In the genomic region with DNA sequence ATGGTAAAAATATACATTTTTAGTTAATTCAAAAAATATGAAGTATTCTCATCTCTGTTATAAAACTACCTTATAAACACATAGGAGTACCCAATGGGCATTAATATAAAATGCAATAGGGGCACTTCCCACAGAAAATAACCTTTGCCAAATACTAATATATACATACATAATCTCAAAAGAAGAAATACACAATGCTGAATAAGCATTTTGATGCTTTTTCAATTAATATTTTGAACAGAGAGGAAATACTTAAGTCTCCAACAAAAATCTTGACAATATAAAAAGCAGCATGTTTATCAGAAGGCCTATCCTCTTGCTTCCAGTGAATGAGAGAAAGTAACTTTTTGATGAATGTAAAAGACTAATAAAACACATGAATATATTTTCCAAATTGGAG, we compare ENCODE assay signal across 37 cellular contexts.
"Had no signal": no experiment of that assay in that cellular context is flagged by ENCODE, and none has a peak within 500 bp of the region (broad histone marks: within the 10 kb centered on the region; RNA-seq: fewer than 3 reads in every experiment).

No MANE protein-coding gene starts in this region.

- H3K36me3 Mint-ChIP-seq: activated CD4-positive, alpha-beta memory T cell treated with anti-CD3 and anti-CD28 coated beads for 36 hours; activated naive CD4-positive, alpha-beta T cell treated with anti-CD3 and anti-CD28 coated beads, Interleukin-2, amount 50 U/mL, for 24 hours; activated naive CD8-positive, alpha-beta T cell; activated naive CD8-positive, alpha-beta T cell treated with anti-CD3 and anti-CD28 coated beads, Interleukin-2, amount 10 ng/mL, durations not matched to agents 7 days and 5 days; brain had no signal

- H3K4me3 ChIP-seq: ascending aorta, cardiac muscle cell had no signal

- H3K4me1 ChIP-seq: ascending aorta had no signal

- H3K27me3 ChIP-seq: ascending aorta, cardiac muscle cell had no signal

- H3K27ac Mint-ChIP-seq: activated B cell treated with CpG ODN at 0.5 μM for 24 hours; activated CD4-positive, alpha-beta memory T cell treated with anti-CD3 and anti-CD28 coated beads for 36 hours; activated CD4-positive, alpha-beta T cell treated with anti-CD3 and anti-CD28 coated beads, Interleukin-2, amount 10 ng/mL, durations not matched to agents 24 days and 14 days; activated CD8-positive, alpha-beta T cell treated with anti-CD3 and anti-CD28 coated beads for 36 hours; activated naive CD4-positive, alpha-beta T cell treated with anti-CD3 and anti-CD28 coated beads, Interleukin-2, amount 10 ng/mL, durations not matched to agents 7 days and 5 days; activated naive CD4-positive, alpha-beta T cell treated with anti-CD3 and anti-CD28 coated beads, Interleukin-2, amount 50 U/mL, for 24 hours; activated naive CD8-positive, alpha-beta T cell; activated naive CD8-positive, alpha-beta T cell treated with anti-CD3 and anti-CD28 coated beads, Interleukin-2, amount 10 ng/mL, durations not matched to agents 7 days and 5 days; activated naive CD8-positive, alpha-beta T cell treated with anti-CD3 and anti-CD28 coated beads, Interleukin-2, amount 50 U/mL, for 24 hours; activated T-helper 2 cell treated with anti-CD3 and anti-CD28 coated beads, Interferon-gamma antibody, Interleukin-2, Interleukin-4, amounts not matched to agents 10 μg/mL and 5 μg/mL and 100 μg/mL, durations not matched to agents 14 hours and 24 hours and 36 hours; brain; T-helper 1 cell treated with Interleukin-12 subunit alpha and Interleukin-12 subunit beta and Interleukin-4 antibody, amounts not matched to agents 30 μg/mL and 1 μg/mL, for 36 hours; T-helper 2 cell treated with Interferon-gamma antibody and Interleukin-4, amounts not matched to agents 5 μg/mL and 100 μg/mL, for 36 hours had no signal

- H3K36me3 ChIP-seq: ascending aorta, cardiac muscle cell had no signal

- FAIRE-seq: bronchial epithelial cell, TTC549 had no signal

- ATAC-seq: activated CD8-positive, alpha-beta T cell treated with anti-CD3 and anti-CD28 coated beads for 36 hours; activated naive CD8-positive, alpha-beta T cell treated with anti-CD3 and anti-CD28 coated beads, Interleukin-2, amount 50 U/mL, for 24 hours; activated T-cell treated with anti-CD3 and anti-CD28 coated beads, Interleukin-2, amount 50 U/mL, for 4 hours had no signal

- H3K4me3 Mint-ChIP-seq: activated B cell treated with CpG ODN at 0.5 μM for 24 hours; activated CD4-positive, alpha-beta memory T cell treated with anti-CD3 and anti-CD28 coated beads for 36 hours; activated CD4-positive, alpha-beta T cell treated with anti-CD3 and anti-CD28 coated beads, Interleukin-2, amount 10 ng/mL, durations not matched to agents 24 days and 14 days; activated CD8-positive, alpha-beta T cell treated with anti-CD3 and anti-CD28 coated beads for 36 hours; activated naive CD4-positive, alpha-beta T cell treated with anti-CD3 and anti-CD28 coated beads, Interleukin-2, amount 10 ng/mL, durations not matched to agents 7 days and 5 days; activated naive CD4-positive, alpha-beta T cell treated with anti-CD3 and anti-CD28 coated beads, Interleukin-2, amount 50 U/mL, for 24 hours; activated naive CD8-positive, alpha-beta T cell; activated naive CD8-positive, alpha-beta T cell treated with anti-CD3 and anti-CD28 coated beads, Interleukin-2, amount 10 ng/mL, durations not matched to agents 7 days and 5 days; activated naive CD8-positive, alpha-beta T cell treated with anti-CD3 and anti-CD28 coated beads, Interleukin-2, amount 50 U/mL, for 24 hours; activated T-cell treated with anti-CD3 and anti-CD28 coated beads, Interleukin-2, amount 50 U/mL, for 4 hours; brain; central memory CD8-positive, alpha-beta T cell; T-helper 1 cell treated with Interleukin-12 subunit alpha and Interleukin-12 subunit beta and Interleukin-4 antibody, amounts not matched to agents 30 μg/mL and 1 μg/mL, for 36 hours; T-helper 2 cell treated with Interferon-gamma antibody and Interleukin-4, amounts not matched to agents 5 μg/mL and 100 μg/mL, for 36 hours had no signal

- H3K9me3 Mint-ChIP-seq: brain had no signal

- H3K27ac ChIP-seq: ascending aorta, cardiac muscle cell, VCaP had no signal

- H3K27me3 Mint-ChIP-seq: activated B cell treated with CpG ODN at 0.5 μM for 24 hours; activated CD4-positive, alpha-beta memory T cell treated with anti-CD3 and anti-CD28 coated beads for 36 hours; activated CD4-positive, alpha-beta T cell treated with anti-CD3 and anti-CD28 coated beads, Interleukin-2, amount 10 ng/mL, durations not matched to agents 24 days and 14 days; activated CD8-positive, alpha-beta T cell treated with anti-CD3 and anti-CD28 coated beads for 36 hours; activated naive CD4-positive, alpha-beta T cell treated with anti-CD3 and anti-CD28 coated beads, Interleukin-2, amount 10 ng/mL, durations not matched to agents 7 days and 5 days; activated naive CD4-positive, alpha-beta T cell treated with anti-CD3 and anti-CD28 coated beads, Interleukin-2, amount 50 U/mL, for 24 hours; activated naive CD8-positive, alpha-beta T cell; activated naive CD8-positive, alpha-beta T cell treated with anti-CD3 and anti-CD28 coated beads, Interleukin-2, amount 10 ng/mL, durations not matched to agents 7 days and 5 days; activated naive CD8-positive, alpha-beta T cell treated with anti-CD3 and anti-CD28 coated beads, Interleukin-2, amount 50 U/mL, for 24 hours; brain; central memory CD8-positive, alpha-beta T cell had no signal

- DNase-seq: activated B cell treated with CpG ODN at 0.5 μM for 24 hours; activated CD4-positive, alpha-beta memory T cell treated with anti-CD3 and anti-CD28 coated beads for 36 hours; activated CD4-positive, alpha-beta T cell treated with anti-CD3 and anti-CD28 coated beads for 4 hours; activated CD4-positive, alpha-beta T cell treated with anti-CD3 and anti-CD28 coated beads, Interleukin-2, amount 10 ng/mL, durations not matched to agents 24 days and 14 days; activated CD4-positive, alpha-beta T cell treated with anti-CD3 and anti-CD28 coated beads, Interleukin-2, amount 50 U/mL, for 1 hour; activated CD4-positive, alpha-beta T cell treated with anti-CD3 and anti-CD28 coated beads, Interleukin-2, amount 50 U/mL, for 4 hours; activated CD4-positive, CD25-positive, alpha-beta regulatory T cell treated with anti-CD3 and anti-CD28 coated beads, Interleukin-2, amount 50 U/mL, for 72 hours; activated CD8-positive, alpha-beta memory T cell treated with anti-CD3 and anti-CD28 coated beads, Interleukin-2, amount 50 U/mL, for 4 hours; activated CD8-positive, alpha-beta T cell treated with anti-CD3 and anti-CD28 coated beads for 36 hours; activated effector memory CD4-positive, alpha-beta T cell treated with Interleukin-2 at 50 U/mL for 16 hours; activated gamma-delta T cell; activated naive CD4-positive, alpha-beta T cell treated with anti-CD3 and anti-CD28 coated beads, Interleukin-2, amount 10 ng/mL, durations not matched to agents 7 days and 5 days; activated naive CD4-positive, alpha-beta T cell treated with Interleukin-2 at 50 U/mL for 16 hours; activated naive CD8-positive, alpha-beta T cell treated with anti-CD3 and anti-CD28 coated beads, Interleukin-2, amount 10 ng/mL, durations not matched to agents 7 days and 5 days; activated naive CD8-positive, alpha-beta T cell treated with anti-CD3 and anti-CD28 coated beads, Interleukin-2, amount 50 U/mL, for 24 hours; activated T-cell treated with anti-CD3 and anti-CD28 coated beads for 4 hours; activated T-cell treated with anti-CD3 and anti-CD28 coated beads, Interleukin-2, amount 50 U/mL, for 1 hour; activated T-cell treated with anti-CD3 and anti-CD28 coated beads, Interleukin-2, amount 50 U/mL, for 4 hours; amygdala; anterior cingulate cortex; caudate nucleus; cerebellar nuclear complex; T-helper 1 cell; T-helper 2 cell; T-helper 9 cell had no signal

- H3K9me3 ChIP-seq: ascending aorta had no signal

- H3K4me1 Mint-ChIP-seq: activated B cell treated with CpG ODN at 0.5 μM for 24 hours; activated CD4-positive, alpha-beta T cell treated with anti-CD3 and anti-CD28 coated beads, Interleukin-2, amount 10 ng/mL, durations not matched to agents 24 days and 14 days; activated naive CD4-positive, alpha-beta T cell treated with anti-CD3 and anti-CD28 coated beads, Interleukin-2, amount 10 ng/mL, durations not matched to agents 7 days and 5 days; activated naive CD4-positive, alpha-beta T cell treated with anti-CD3 and anti-CD28 coated beads, Interleukin-2, amount 50 U/mL, for 24 hours; activated naive CD8-positive, alpha-beta T cell treated with anti-CD3 and anti-CD28 coated beads, Interleukin-2, amount 10 ng/mL, durations not matched to agents 7 days and 5 days; activated naive CD8-positive, alpha-beta T cell treated with anti-CD3 and anti-CD28 coated beads, Interleukin-2, amount 50 U/mL, for 24 hours; central memory CD8-positive, alpha-beta T cell had no signal
